8 cellular contexts compared by ENCODE assay signal in the genomic region with DNA sequence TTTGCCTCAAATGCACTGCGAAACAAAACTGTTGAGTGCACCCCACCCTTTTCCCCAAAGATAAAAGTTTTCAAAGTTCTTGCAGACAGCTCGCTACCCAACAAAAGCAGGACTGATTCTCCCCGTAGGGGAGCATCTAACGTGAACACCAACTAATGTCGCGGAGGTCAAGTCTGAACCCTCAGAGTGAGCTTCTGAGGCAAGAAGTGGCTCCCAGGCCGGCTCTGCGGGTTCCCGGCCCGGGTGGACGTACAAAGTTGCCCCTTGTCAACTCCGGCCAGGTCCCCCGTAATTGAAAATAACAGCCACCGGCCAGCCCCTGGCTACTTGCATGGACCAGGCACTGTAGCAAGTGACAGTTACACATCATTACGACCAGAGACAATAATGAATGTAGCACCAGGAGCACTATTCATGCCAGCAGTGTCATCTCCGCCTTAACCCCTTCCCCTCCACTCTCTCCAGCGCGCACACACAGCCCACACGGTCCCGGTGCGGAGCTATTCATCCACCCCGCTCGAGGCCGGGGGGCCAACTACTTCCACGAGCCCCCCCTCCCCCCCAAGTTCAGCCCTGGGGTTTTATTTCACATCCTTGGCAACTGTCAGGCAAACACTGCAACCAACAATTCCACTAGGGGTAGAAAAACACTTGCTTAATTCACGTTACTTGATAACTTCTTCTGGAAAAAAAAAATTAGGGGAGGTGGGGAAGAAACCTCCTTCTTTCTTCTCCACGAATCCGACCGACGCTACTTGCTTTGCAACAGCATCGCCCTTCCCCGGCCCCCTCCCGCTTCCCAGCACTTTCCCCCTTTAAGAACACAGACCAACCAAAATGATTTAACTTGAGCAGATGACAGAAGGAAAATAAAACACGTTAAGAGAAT. TPM values are rescaled to one million over a fixed set of nuclear protein-coding genes. Genes with fewer than 3 reads are reported as not detected.
DNase-seq lines count a peak whose midpoint lies in the region; ATAC-seq and TF ChIP-seq lines count a peak whose summit lies in the region.

No MANE protein-coding gene starts in this region.

- H3K9me3 ChIP-seq in right lobe of liver, result no peaks in the 10 kb centered on the region

- peak overlapping the region; percentile 74 to 91 (median 79) for H3K27ac ChIP-seq in right lobe of liver

- peaks cover 0 to 33% (median 15%) of the 10 kb centered on the region in 4 donors for H3K4me1 ChIP-seq in right lobe of liver

- no peaks in the 10 kb centered on the region for H3K9me3 Mint-ChIP-seq in chondrocyte (ENCODE audit: low read depth)

- H3K27me3 Mint-ChIP-seq in chondrocyte (ENCODE audit: low read depth), result no peaks in the 10 kb centered on the region

- POLR2A ChIA-PET in AG04449 (lab: Yijun Ruan, JAX), result interaction anchor here (0.8 to 1.1 kb wide), 4 partner anchors 18 to 118 kb away, joined by 3 read pairs; no protein-coding TSS in a partner anchor
- POLR2A ChIA-PET in HEK293T (lab: Yijun Ruan, JAX), result interaction anchor here (0.7 to 2.7 kb wide), 9 partner anchors 13 to 297 kb away, joined by 3 to 8 read pairs (median 4); no protein-coding TSS in a partner anchor

- H3K36me3 Mint-ChIP-seq in chondrocyte (ENCODE audit: low read depth), result no peaks in the 10 kb centered on the region

- H3K27me3 ChIP-seq in right lobe of liver, result no peaks in the 10 kb centered on the region

- CTCF ChIA-PET in AG04449 (lab: Yijun Ruan, JAX), result interaction anchor here (0.9 to 1.8 kb wide), 4 partner anchors 55 to 1087 kb away, joined by 3 to 8 read pairs (median 6); no protein-coding TSS in a partner anchor
- CTCF ChIA-PET in HEK293T (lab: Yijun Ruan, JAX), result interaction anchor here (0.6 to 1.0 kb wide), 2 partner anchors 93 to 154 kb away, joined by 3 to 5 read pairs; no protein-coding TSS in a partner anchor

- H3K36me3 ChIP-seq in right lobe of liver, result no peaks in the 10 kb centered on the region

- peak overlapping the region; percentile 99 for H3K27ac Mint-ChIP-seq in chondrocyte (ENCODE audit: unreplicated experiment)

- peaks cover 37% of the 10 kb centered on the region for H3K4me1 Mint-ChIP-seq in chondrocyte (ENCODE audit: low read depth)

- no peak for TF ChIP-seq POLR2A in right lobe of liver (IDR thresholded peaks at IDR 0.05)

- DNase-seq in AG04449 (ENCODE audit: low read depth, low spot score) (no peak), HEK293T (ENCODE audit: extremely low spot score) (peak; percentile 51), chondrocyte (ENCODE audit: low spot score) (peak; percentile 86), right lobe of liver (peak in 1 of 3 donors; percentile 35)
- peak; percentile 51 for DNase-seq in activated CD4-positive, CD25-positive, alpha-beta regulatory T cell treated with anti-CD3 and anti-CD28 coated beads, Interleukin-2, amount 50 U/mL, for 72 hours
- peak; percentile 4 for DNase-seq in stimulated activated CD8-positive, alpha-beta memory T cell treated with anti-CD3 and anti-CD28 coated beads, Interleukin-15, amount 100 ng/mL, for 1 hour (ENCODE audit: low read depth)

- peak overlapping the region; percentile 84 for H3K4me3 ChIP-seq in AG04449 (ENCODE audit: low read depth, low read length)
- peak overlapping the region; percentile 84 to 97 (median 89) for H3K4me3 ChIP-seq in right lobe of liver

- WGBS in right lobe of liver (ENCODE audit: insufficient coverage, low coverage, low lambda C conversion rate, missing lambda C conversion rate), result under 1% methylated on average over 25 of the region's 34 CpGs

- peak overlapping the region; percentile 95 for H3K4me3 Mint-ChIP-seq in chondrocyte (ENCODE audit: unreplicated experiment)

- ATAC-seq in right lobe of liver, result peak in 1 of 4 donors; percentile 2
- ATAC-seq in HG03439 (IDR thresholded peaks at IDR 0.05; ENCODE audit: unreplicated experiment), result no peak
- ATAC-seq in GM21737 (IDR thresholded peaks at IDR 0.05; ENCODE audit: unreplicated experiment), result no peak

- TF ChIP-seq CTCF in AG04449 (IDR thresholded peaks at IDR 0.05; ENCODE audit: insufficient read depth, low read length, missing control alignments) (no peak), chondrocyte (IDR thresholded peaks at IDR 0.05) (peak; percentile 31), right lobe of liver (IDR thresholded peaks at IDR 0.05) (no peak)

- intact Hi-C loops in right lobe of liver (cut with DNase I), result no loop called here

TF ChIP-seq in HEK293T, 16 proteins besides CTCF, POLR2A, EP300 and RAD21:
- no peak for TF ChIP-seq SUZ12 (IDR thresholded peaks at IDR 0.05)
- TF ChIP-seq, protein P1, sequence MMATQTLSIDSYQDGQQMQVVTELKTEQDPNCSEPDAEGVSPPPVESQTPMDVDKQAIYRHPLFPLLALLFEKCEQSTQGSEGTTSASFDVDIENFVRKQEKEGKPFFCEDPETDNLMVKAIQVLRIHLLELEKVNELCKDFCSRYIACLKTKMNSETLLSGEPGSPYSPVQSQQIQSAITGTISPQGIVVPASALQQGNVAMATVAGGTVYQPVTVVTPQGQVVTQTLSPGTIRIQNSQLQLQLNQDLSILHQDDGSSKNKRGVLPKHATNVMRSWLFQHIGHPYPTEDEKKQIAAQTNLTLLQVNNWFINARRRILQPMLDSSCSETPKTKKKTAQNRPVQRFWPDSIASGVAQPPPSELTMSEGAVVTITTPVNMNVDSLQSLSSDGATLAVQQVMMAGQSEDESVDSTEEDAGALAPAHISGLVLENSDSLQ (IDR thresholded peaks at IDR 0.05), result peak; percentile 55; the same call in 1 of the 2 replicates
- TF ChIP-seq CTBP1 (IDR thresholded peaks at IDR 0.05; ENCODE audit: borderline replicate concordance), result no peak
- TF ChIP-seq L3MBTL2 (conservative IDR thresholded peaks at IDR 0.05), result peak; percentile 41; the same call in 1 of the 2 replicates
TF ChIP-seq in HEK293T: peak in this region for 2.

RNA-seq across cellular contexts. Expression of a gene that starts 1.2 kb away (rescaled TPM):
- total RNA-seq in chondrocyte (25.2 to 29.0 TPM (median 28.4 TPM) in 3 replicates), right lobe of liver (10 to 100 TPM in 3 of 6 experiments, 1 to 10 TPM in 3; 6.0 to 20.7 (median 10.4) TPM)
